ENCODE assay signal across 8 cellular contexts in genomic region chr11:8910662-8911039, GRCh38. TPM values are rescaled to one million over a fixed set of nuclear protein-coding genes. Genes with fewer than 3 reads are reported as not detected.
DNase-seq lines count a peak whose midpoint lies in the region; ATAC-seq and TF ChIP-seq lines count a peak whose summit lies in the region.

No MANE protein-coding gene starts in this region.

- TF ChIP-seq POLR2A in spleen (IDR thresholded peaks at IDR 0.05): no peak

- H3K9me3 ChIP-seq in CD4-positive, CD25-positive, alpha-beta regulatory T cell (ENCODE audit: control insufficient read depth in 2 of 2, low read length in 2 of 2): no peaks in the 10 kb centered on the region
- H3K9me3 ChIP-seq in left ventricle myocardium inferior (replicated peaks) (no peaks in the 10 kb centered on the region), spleen (no peaks in the 10 kb centered on the region)

- WGBS in spleen, 5 donors: 0 to 3% (median 0%) methylated on average over 1 to 22 of the region's 22 CpGs

- no peaks in the 10 kb centered on the region for H3K27me3 Mint-ChIP-seq in CD4-positive, CD25-positive, alpha-beta regulatory T cell
- peaks cover 34% of the 10 kb centered on the region for H3K27me3 Mint-ChIP-seq in T-helper 2 cell treated with Interferon-gamma antibody and Interleukin-4, amounts not matched to agents 5 μg/mL and 100 μg/mL, for 36 hours (ENCODE audit: low read depth)

- TF ChIP-seq CTCF in HFF-Myc (IDR thresholded peaks at IDR 0.05; ENCODE audit: low read depth, low read length, missing control alignments) (no peak), left ventricle myocardium inferior (IDR thresholded peaks at IDR 0.05; ENCODE audit: borderline replicate concordance) (no peak), spleen (IDR thresholded peaks at IDR 0.05 in 8 of 11, conservative IDR thresholded peaks at IDR 0.05 in 3 of 11) (no peak)

- peak in 1 of 3 donors; percentile 32 for DNase-seq in CD4-positive, CD25-positive, alpha-beta regulatory T cell
- DNase-seq in HFF-Myc (ENCODE audit: extremely low read depth, low read depth) (no peak), left ventricle myocardium inferior (no peak), spleen (no peak), ecto neural progenitor cell (ENCODE audit: low spot score) (no peak), 8988T (no peak), DMS153 treated with DMSO at 0.1 percent for 48 hours (lab: John Stamatoyannopoulos, UW; ENCODE audit: unreplicated experiment) (no peak)
- no peak for DNase-seq in T-helper 2 cell treated with Interferon-gamma antibody and Interleukin-4, amounts not matched to agents 5 μg/mL and 100 μg/mL, for 36 hours (ENCODE audit: low spot score)

- no peaks in the 10 kb centered on the region for H3K36me3 ChIP-seq in CD4-positive, CD25-positive, alpha-beta regulatory T cell (ENCODE audit: control insufficient read depth, insufficient read depth, low read length)
- H3K36me3 ChIP-seq in left ventricle myocardium inferior (peaks cover 2% of the 10 kb centered on the region), spleen (peaks cover 0 to 4% (median 0%) of the 10 kb centered on the region in 6 donors)

- H3K4me1 Mint-ChIP-seq in CD4-positive, CD25-positive, alpha-beta regulatory T cell: peaks cover 14 to 54% (median 33%) of the 10 kb centered on the region in 4 donors
- peaks cover 38% of the 10 kb centered on the region for H3K4me1 Mint-ChIP-seq in T-helper 2 cell treated with Interferon-gamma antibody and Interleukin-4, amounts not matched to agents 5 μg/mL and 100 μg/mL, for 36 hours (ENCODE audit: low read depth)

- peak overlapping the region; percentile 73 for H3K27ac ChIP-seq in CD4-positive, CD25-positive, alpha-beta regulatory T cell (ENCODE audit: insufficient read depth, low read length, poor library complexity, severe bottlenecking)
- H3K27ac ChIP-seq in left ventricle myocardium inferior (replicated peaks) (peak overlapping the region; percentile 97), spleen (peak overlapping the region in 6 of 8 donors; percentile 84 to 94 (median 91))

- peak overlapping the region in 1 of 3 donors; percentile 79 for H3K27ac Mint-ChIP-seq in CD4-positive, CD25-positive, alpha-beta regulatory T cell
- no peak overlapping the region for H3K27ac Mint-ChIP-seq in T-helper 2 cell treated with Interferon-gamma antibody and Interleukin-4, amounts not matched to agents 5 μg/mL and 100 μg/mL, for 36 hours

- peak overlapping the region; percentile 89 to 92 (median 90) for H3K4me3 Mint-ChIP-seq in CD4-positive, CD25-positive, alpha-beta regulatory T cell
- H3K4me3 Mint-ChIP-seq in T-helper 2 cell treated with Interferon-gamma antibody and Interleukin-4, amounts not matched to agents 5 μg/mL and 100 μg/mL, for 36 hours: peak overlapping the region; percentile 92

- intact Hi-C loops in left ventricle myocardium inferior (cut with micrococcal nuclease): no loop called here
- intact Hi-C loops in spleen (cut with DNase I; ENCODE audit: low total_unique reads): loop anchor here (5.0 kb wide), 1 partner anchor 52 kb away; the partner anchor contains the start of gene TMEM9B

- peaks cover 31% of the 10 kb centered on the region for H3K4me1 ChIP-seq in CD4-positive, CD25-positive, alpha-beta regulatory T cell (ENCODE audit: control insufficient read depth, insufficient read depth, low read length, poor library complexity, severe bottlenecking)
- H3K4me1 ChIP-seq in left ventricle myocardium inferior (peaks cover 47% of the 10 kb centered on the region), spleen (peaks cover 10 to 83% (median 38%) of the 10 kb centered on the region in 6 donors)

- no peaks in the 10 kb centered on the region for H3K36me3 Mint-ChIP-seq in CD4-positive, CD25-positive, alpha-beta regulatory T cell
- peaks cover 8% of the 10 kb centered on the region for H3K36me3 Mint-ChIP-seq in T-helper 2 cell treated with Interferon-gamma antibody and Interleukin-4, amounts not matched to agents 5 μg/mL and 100 μg/mL, for 36 hours (ENCODE audit: low read depth)

- ATAC-seq in CD4-positive, CD25-positive, alpha-beta regulatory T cell (ENCODE audit: low read depth in 2 of 2): peak in 1 of 2 donors; percentile 8

- peak overlapping the region; percentile 74 for H3K4me3 ChIP-seq in CD4-positive, CD25-positive, alpha-beta regulatory T cell (ENCODE audit: low read depth, low read length)
- H3K4me3 ChIP-seq in HFF-Myc (replicated peaks; ENCODE audit: low read depth, low read length) (peak overlapping the region; percentile 46), left ventricle myocardium inferior (peak overlapping the region; percentile 91), spleen (peak overlapping the region; percentile 54 to 94 (median 86))

- no peaks in the 10 kb centered on the region for H3K9me3 Mint-ChIP-seq in CD4-positive, CD25-positive, alpha-beta regulatory T cell
- no peaks in the 10 kb centered on the region for H3K9me3 Mint-ChIP-seq in T-helper 2 cell treated with Interferon-gamma antibody and Interleukin-4, amounts not matched to agents 5 μg/mL and 100 μg/mL, for 36 hours

- H3K27me3 ChIP-seq in CD4-positive, CD25-positive, alpha-beta regulatory T cell (ENCODE audit: control insufficient read depth, insufficient read depth, low read length): no peaks in the 10 kb centered on the region
- H3K27me3 ChIP-seq in left ventricle myocardium inferior (ENCODE audit: low read depth): no peaks in the 10 kb centered on the region
- no peaks in the 10 kb centered on the region for H3K27me3 ChIP-seq in spleen (replicated peaks in 1 of 7)

RNA-seq across cellular contexts. Expression of gene AKIP1, which starts 0.3 kb away (rescaled TPM):
- 15.9 TPM for total RNA-seq in CD4-positive, CD25-positive, alpha-beta regulatory T cell
- polyA plus RNA-seq in CD4-positive, CD25-positive, alpha-beta regulatory T cell: 10 to 100 TPM; 31.0 to 43.7 (median 34.6) TPM
- total RNA-seq in left ventricle myocardium inferior (30.1 TPM), spleen (10 to 100 TPM; 17.7 to 33.6 (median 26.6) TPM)
- polyA plus RNA-seq in spleen: 10 to 100 TPM in 2 of 3 donors, 1 to 10 TPM in 1; 9.8 to 25.3 (median 17.0) TPM

RNA-seq across cellular contexts. Expression of gene C11orf16, which starts 22.1 kb away (rescaled TPM):
- not detected for total RNA-seq in CD4-positive, CD25-positive, alpha-beta regulatory T cell
- under 1 TPM in 1 of 4 donors, not detected in 3; 0.09 TPM for polyA plus RNA-seq in CD4-positive, CD25-positive, alpha-beta regulatory T cell
- not detected for total RNA-seq in left ventricle myocardium inferior
- total RNA-seq in spleen: not detected
- not detected for polyA plus RNA-seq in spleen

RNA-seq across cellular contexts. Expression of gene ASCL3, which starts 32.2 kb away (rescaled TPM):
- total RNA-seq in CD4-positive, CD25-positive, alpha-beta regulatory T cell: not detected
- not detected for polyA plus RNA-seq in CD4-positive, CD25-positive, alpha-beta regulatory T cell
- total RNA-seq in left ventricle myocardium inferior: not detected
- total RNA-seq in spleen: not detected
- not detected for polyA plus RNA-seq in spleen

RNA-seq across cellular contexts. Expression of gene TMEM9B, which starts 53.6 kb away (rescaled TPM):
- total RNA-seq in CD4-positive, CD25-positive, alpha-beta regulatory T cell: 38.7 TPM
- polyA plus RNA-seq in CD4-positive, CD25-positive, alpha-beta regulatory T cell: 100 to 1,000 TPM; 105 to 147 (median 120) TPM
- total RNA-seq in left ventricle myocardium inferior (51.1 TPM), spleen (10 to 100 TPM; 31.5 to 56.5 (median 46.0) TPM)
- polyA plus RNA-seq in spleen: 10 to 100 TPM; 30.2 to 39.5 (median 34.2) TPM
